Comparison of ENCODE assay signal across 1 cellular context in the genomic region with DNA sequence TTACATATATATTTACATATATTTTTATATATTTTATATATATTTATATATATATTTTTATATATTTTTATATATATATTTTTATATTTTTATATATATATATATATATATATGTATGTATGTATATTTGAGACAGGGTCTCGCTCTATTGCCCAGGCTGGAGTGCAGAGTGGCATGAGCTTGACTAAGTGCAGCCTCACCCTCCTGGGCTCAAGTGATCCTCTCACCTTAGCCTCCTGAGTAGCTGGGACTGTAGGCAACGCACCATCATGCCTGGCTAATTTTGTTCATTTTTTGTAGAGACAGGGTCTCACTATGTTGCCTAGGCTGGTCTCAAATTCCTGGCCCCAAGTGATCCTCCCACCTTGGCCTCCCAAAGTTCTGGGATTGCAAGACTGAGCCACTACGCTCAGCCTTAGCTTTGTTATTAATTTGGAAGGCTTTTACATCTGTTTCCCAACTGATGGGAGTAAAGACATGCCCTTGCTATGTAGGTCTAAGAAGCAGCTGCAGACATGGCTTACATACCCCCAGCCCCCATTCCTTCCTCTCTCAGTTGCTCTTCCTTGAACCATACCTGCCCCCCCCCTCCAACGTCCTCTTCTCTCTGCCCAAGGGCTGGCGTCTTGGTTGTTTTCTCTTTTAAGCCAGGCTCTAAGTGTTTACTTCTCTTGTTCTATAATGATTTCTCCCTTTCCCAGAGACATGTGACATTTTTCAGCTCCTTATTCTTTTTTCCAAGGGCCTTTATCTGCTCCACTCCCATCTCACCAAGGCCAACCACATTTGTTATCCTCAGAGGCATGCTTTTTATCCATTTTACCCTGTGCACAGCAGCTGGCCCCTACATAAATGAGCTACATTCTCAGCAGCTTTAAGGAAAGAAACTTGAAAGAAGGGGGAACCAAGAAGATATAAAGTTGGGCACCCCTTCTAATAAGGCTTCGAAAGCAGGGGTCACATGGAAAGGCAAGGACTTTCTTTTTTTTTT.
TF ChIP-seq lines count a peak whose summit lies in the region.

No MANE protein-coding gene starts in this region.

TF ChIP-seq in HepG2, 621 proteins besides CTCF, POLR2A, EP300 and RAD21 (continued from another document):
- TF ChIP-seq, protein P1, sequence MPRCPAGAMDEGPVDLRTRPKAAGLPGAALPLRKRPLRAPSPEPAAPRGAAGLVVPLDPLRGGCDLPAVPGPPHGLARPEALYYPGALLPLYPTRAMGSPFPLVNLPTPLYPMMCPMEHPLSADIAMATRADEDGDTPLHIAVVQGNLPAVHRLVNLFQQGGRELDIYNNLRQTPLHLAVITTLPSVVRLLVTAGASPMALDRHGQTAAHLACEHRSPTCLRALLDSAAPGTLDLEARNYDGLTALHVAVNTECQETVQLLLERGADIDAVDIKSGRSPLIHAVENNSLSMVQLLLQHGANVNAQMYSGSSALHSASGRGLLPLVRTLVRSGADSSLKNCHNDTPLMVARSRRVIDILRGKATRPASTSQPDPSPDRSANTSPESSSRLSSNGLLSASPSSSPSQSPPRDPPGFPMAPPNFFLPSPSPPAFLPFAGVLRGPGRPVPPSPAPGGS (CRISPR knock-in tag; IDR thresholded peaks at IDR 0.05): 0 out of 2 replicates have a peak, but pooled peaks have one; percentile 20
- TF ChIP-seq EEA1 (CRISPR knock-in tag; IDR thresholded peaks at IDR 0.05; ENCODE audit: borderline replicate concordance) (peak; percentile 54; the same call in 1 of the 2 replicates), SIX4 (CRISPR knock-in tag; IDR thresholded peaks at IDR 0.05) (no peak), HHEX (CRISPR knock-in tag; IDR thresholded peaks at IDR 0.05) (0 out of 2 replicates have a peak, but pooled peaks have one; percentile 7)
- TF ChIP-seq, protein P2, sequence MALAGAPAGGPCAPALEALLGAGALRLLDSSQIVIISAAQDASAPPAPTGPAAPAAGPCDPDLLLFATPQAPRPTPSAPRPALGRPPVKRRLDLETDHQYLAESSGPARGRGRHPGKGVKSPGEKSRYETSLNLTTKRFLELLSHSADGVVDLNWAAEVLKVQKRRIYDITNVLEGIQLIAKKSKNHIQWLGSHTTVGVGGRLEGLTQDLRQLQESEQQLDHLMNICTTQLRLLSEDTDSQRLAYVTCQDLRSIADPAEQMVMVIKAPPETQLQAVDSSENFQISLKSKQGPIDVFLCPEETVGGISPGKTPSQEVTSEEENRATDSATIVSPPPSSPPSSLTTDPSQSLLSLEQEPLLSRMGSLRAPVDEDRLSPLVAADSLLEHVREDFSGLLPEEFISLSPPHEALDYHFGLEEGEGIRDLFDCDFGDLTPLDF (CRISPR knock-in tag; IDR thresholded peaks at IDR 0.05): 0 out of 2 replicates have a peak, but pooled peaks have one; percentile 0
